Comparison of ENCODE assay signal across 2 cellular contexts in genomic region chr4:38084984-38085383, GRCh38.
TF ChIP-seq lines count a peak whose summit lies in the region.

No MANE protein-coding gene starts in this region.

TF ChIP-seq in GM23338, 12 proteins besides CTCF, POLR2A, EP300 and RAD21:
- no peak for TF ChIP-seq ZNF462 (CRISPR knock-in tag; IDR thresholded peaks at IDR 0.05)
- no peak for TF ChIP-seq JUNB (IDR thresholded peaks at IDR 0.05; ENCODE audit: unreplicated experiment)
- TF ChIP-seq ETS1 (IDR thresholded peaks at IDR 0.05): no peak

TF ChIP-seq in K562, 482 proteins besides CTCF, POLR2A, EP300 and RAD21 (continued from another document):
- TF ChIP-seq ATF3 (IDR thresholded peaks at IDR 0.05) (peak; percentile 39; the same call in 1 of the 2 replicates), ATF3 (CRISPR knock-in tag; conservative IDR thresholded peaks at IDR 0.05) (no peak), PBX2 (CRISPR knock-in tag; IDR thresholded peaks at IDR 0.05; ENCODE audit: low read depth) (no peak), PBX2 (tag; conservative IDR thresholded peaks at IDR 0.05; ENCODE audit: low read depth) (peak; percentile 44; the same call in 1 of the 2 replicates), RAD51 (IDR thresholded peaks at IDR 0.05; ENCODE audit: borderline replicate concordance, low read depth) (no peak), KDM2B (CRISPR knock-in tag; IDR thresholded peaks at IDR 0.05) (no peak), RERE (CRISPR knock-in tag; IDR thresholded peaks at IDR 0.05; ENCODE audit: borderline replicate concordance) (no peak), SMAD2 (IDR thresholded peaks at IDR 0.05; ENCODE audit: low read depth, low read length) (no peak)
